In genomic region chr6:44833248-44833647, GRCh38 we compare ENCODE assay signal across 17 cellular contexts.
DNase-seq lines count a peak whose midpoint lies in the region; ATAC-seq and TF ChIP-seq lines count a peak whose summit lies in the region.
"Had no signal": no experiment of that assay in that cellular context is flagged by ENCODE, and none has a peak within 500 bp of the region (broad histone marks: within the 10 kb centered on the region; RNA-seq: fewer than 3 reads in every experiment).

No MANE protein-coding gene starts in this region.

- H3K36me3 ChIP-seq in adipocyte (ENCODE audit: control insufficient read depth, insufficient read depth, low read length, severe bottlenecking) (no peaks in the 10 kb centered on the region), tibial nerve (no peaks in the 10 kb centered on the region)
- H3K36me3 ChIP-seq: gastrocnemius medialis had no signal

- no peak for TF ChIP-seq CTCF in tibial nerve (IDR thresholded peaks at IDR 0.05)

- TF ChIP-seq POLR2A in tibial nerve (IDR thresholded peaks at IDR 0.05): no peak

- H3K4me3 ChIP-seq in adipocyte (ENCODE audit: low read length): peak overlapping the region; percentile 2
- H3K4me3 ChIP-seq in tibial nerve: no peak overlapping the region
- H3K4me3 ChIP-seq: gastrocnemius medialis had no signal

- DNase-seq in adipocyte (ENCODE audit: low read depth) (no peak), tibial nerve (ENCODE audit: low spot score in 2 of 2) (no peak), NCI-H128 (lab: John Stamatoyannopoulos, UW; ENCODE audit: unreplicated experiment) (no peak), ureter (ENCODE audit: low spot score) (no peak), NCI-H345 (lab: John Stamatoyannopoulos, UW) (no peak)
- DNase-seq: activated CD8-positive, alpha-beta T cell treated with anti-CD3 and anti-CD28 coated beads for 36 hours; activated gamma-delta T cell treated with Interleukin-2 at 50 U/mL for 16 hours; effector memory CD8-positive, alpha-beta T cell; gastrocnemius medialis; KBM-7; midbrain; NCI-H69 had no signal

- H3K9me3 ChIP-seq in adipocyte (ENCODE audit: control insufficient read depth, low read length) (no peaks in the 10 kb centered on the region), tibial nerve (no peaks in the 10 kb centered on the region)
- H3K9me3 ChIP-seq: gastrocnemius medialis had no signal

- peaks cover 61% of the 10 kb centered on the region for H3K4me1 ChIP-seq in adipocyte (ENCODE audit: control insufficient read depth, insufficient read depth, low read length)
- peaks cover 0 to 11% (median 0%) of the 10 kb centered on the region in 4 donors for H3K4me1 ChIP-seq in tibial nerve
- H3K4me1 ChIP-seq: gastrocnemius medialis had no signal

- ATAC-seq in GM18870 (IDR thresholded peaks at IDR 0.05; ENCODE audit: unreplicated experiment) (peak; percentile 84), GM21786 (IDR thresholded peaks at IDR 0.05; ENCODE audit: unreplicated experiment) (peak; percentile 82), HG03175 (IDR thresholded peaks at IDR 0.05; ENCODE audit: unreplicated experiment) (peak; percentile 67)
- ATAC-seq: activated CD8-positive, alpha-beta T cell treated with anti-CD3 and anti-CD28 coated beads for 36 hours; effector memory CD8-positive, alpha-beta T cell; gastrocnemius medialis had no signal

- H3K9ac ChIP-seq in adipocyte (ENCODE audit: low read length): peak overlapping the region; percentile 72

- 62 to 69% methylated on average over 1 of the region's 1 CpG for WGBS in tibial nerve, 2 donors

- H3K27me3 ChIP-seq in adipocyte (replicated peaks; ENCODE audit: control insufficient read depth, insufficient read depth, low read length) (no peaks in the 10 kb centered on the region), tibial nerve (no peaks in the 10 kb centered on the region)
- H3K27me3 ChIP-seq: gastrocnemius medialis had no signal

- H3K27ac ChIP-seq in tibial nerve: no peak overlapping the region
- H3K27ac ChIP-seq: C4-2B, gastrocnemius medialis, RWPE1 had no signal

- no peak for TF ChIP-seq EP300 in tibial nerve (IDR thresholded peaks at IDR 0.05)
